ENCODE assay signal across 17 cellular contexts in genomic region chr9:69554945-69555344, GRCh38.
DNase-seq lines count a peak whose midpoint lies in the region; ATAC-seq and TF ChIP-seq lines count a peak whose summit lies in the region.
"Had no signal": no experiment of that assay in that cellular context is flagged by ENCODE, and none has a peak within 500 bp of the region (broad histone marks: within the 10 kb centered on the region; RNA-seq: fewer than 3 reads in every experiment).

No MANE protein-coding gene starts in this region.

- in situ Hi-C loops in mammary epithelial cell (cut with MboI; ENCODE audit: low sequenced_read_pairs in 2 of 2) = no loop called here

- no TSS peak for BruUV-seq in mammary epithelial cell (replicated peaks; lab: Mats Ljungman, UMichigan)

- H3K27ac ChIP-seq in mammary epithelial cell (ENCODE audit: insufficient read depth, low read depth, low read length) (no peak overlapping the region), substantia nigra (ENCODE audit: low read depth, low read length, poor library complexity, severe bottlenecking) (no peak overlapping the region)

- intact Hi-C loops in mammary epithelial cell (cut with micrococcal nuclease) = no loop called here

- ATAC-seq in stimulated activated naive CD8-positive, alpha-beta T cell treated with anti-CD3 and anti-CD28 coated beads, Interleukin-15, Interleukin-2, amounts not matched to agents 100 U/mL and 50 U/mL, for 24 hours = no peak
- no peak for ATAC-seq in HG02763 (IDR thresholded peaks at IDR 0.05; ENCODE audit: unreplicated experiment)
- ATAC-seq: activated naive CD8-positive, alpha-beta T cell treated with anti-CD3 and anti-CD28 coated beads, Interleukin-2, amount 50 U/mL, for 24 hours had no signal

- no peaks in the 10 kb centered on the region for H3K4me1 ChIP-seq in mammary epithelial cell (ENCODE audit: insufficient read depth, low read length)

- CTCF ChIA-PET in AG04449 (lab: Yijun Ruan, JAX) = interaction anchor here (0.9 to 1.6 kb wide), 5 partner anchors 9 to 132 kb away, joined by 3 to 7 read pairs (median 5); no protein-coding TSS in a partner anchor
- CTCF ChIA-PET in mammary epithelial cell (lab: Charles Lee; ENCODE audit: low non-redundant PET) = no interaction called here

- H3K9ac ChIP-seq in mammary epithelial cell (ENCODE audit: insufficient read depth, low read length) = no peak overlapping the region

- WGBS in mammary epithelial cell (ENCODE audit: low coverage, missing lambda C conversion rate) = 83% methylated on average over 6 of the region's 6 CpGs

- TF ChIP-seq CTCF in AG04449 (IDR thresholded peaks at IDR 0.05; ENCODE audit: insufficient read depth, low read length, missing control alignments) (no peak), mammary epithelial cell (conservative IDR thresholded peaks at IDR 0.05 in 1 of 2, IDR thresholded peaks at IDR 0.05 in 1 of 2; ENCODE audit: extremely low read depth in 1 of 2, insufficient read depth in 1 of 2, low read depth in 1 of 2, low read length in 2 of 2) (no peak)

- no peaks in the 10 kb centered on the region for H3K36me3 ChIP-seq in mammary epithelial cell (ENCODE audit: insufficient read depth, low read length)

- DNase-seq in AG04449 (ENCODE audit: low read depth, low spot score) (peak; percentile 84), HCEC 1CT (peak; percentile 71), mammary epithelial cell (peak; percentile 14), kidney tubule cell (ENCODE audit: low spot score) (peak; percentile 89), NCI-H345 (lab: John Stamatoyannopoulos, UW) (no peak), substantia nigra (lab: John Stamatoyannopoulos, UW) (no peak)
- no peak for DNase-seq in stimulated activated naive CD8-positive, alpha-beta T cell treated with anti-CD3 and anti-CD28 coated beads, Interleukin-15, Interleukin-2, amounts not matched to agents 100 U/mL and 50 U/mL, for 24 hours
- DNase-seq: activated CD4-positive, CD25-positive, alpha-beta regulatory T cell; activated naive CD8-positive, alpha-beta T cell treated with anti-CD3 and anti-CD28 coated beads, Interleukin-2, amount 50 U/mL, for 24 hours; C1 segment of cervical spinal cord; effector CD4-positive, alpha-beta T cell; GDM1; NCI-H1694; stimulated activated CD4-positive, alpha-beta T cell treated with anti-CD3 and anti-CD28 coated beads, Interleukin-4, amount 100 ng/mL, for 4 hours; stimulated activated naive CD4-positive, alpha-beta T cell treated with Interleukin-2 at 50 U/mL for 16 hours; SW 1271 had no signal

- no peak overlapping the region for H3K4me2 ChIP-seq in mammary epithelial cell (ENCODE audit: insufficient read depth, low read depth, low read length)

- no peak overlapping the region for H2AFZ ChIP-seq in mammary epithelial cell (ENCODE audit: low read depth, low read length)

- H3K79me2 ChIP-seq in mammary epithelial cell (ENCODE audit: insufficient read depth, low read length) = no peaks in the 10 kb centered on the region

- POLR2A ChIA-PET in AG04449 (lab: Yijun Ruan, JAX) = interaction anchor here (1.0 kb wide), 1 partner anchor 15 kb away, joined by 3 read pairs; no protein-coding TSS in a partner anchor

- H4K20me1 ChIP-seq in mammary epithelial cell (ENCODE audit: insufficient read depth, low read length) = no peaks in the 10 kb centered on the region

- dilution Hi-C loops in mammary epithelial cell (cut with HindIII; ENCODE audit: low sequenced_read_pairs) = no loop called here

- no peaks in the 10 kb centered on the region for H3K9me3 ChIP-seq in mammary epithelial cell (replicated peaks; ENCODE audit: insufficient read depth, low read length)

- H3K27me3 ChIP-seq in mammary epithelial cell (ENCODE audit: insufficient read depth, low read length) = peaks cover 4% of the 10 kb centered on the region

- H3K4me3 ChIP-seq in AG04449 (ENCODE audit: low read depth, low read length) (no peak overlapping the region), mammary epithelial cell (replicated peaks in 1 of 3; ENCODE audit: insufficient read depth in 1 of 3, low read depth in 2 of 3, low read length in 3 of 3) (no peak overlapping the region)

Comparison
In these comparisons a context has a peak if more than half of its experiments do, and no peak if none do; other contexts are left out.
1. DNase-seq: peak in AG04449 (single experiment), HCEC 1CT (single experiment), mammary epithelial cell (single experiment) and kidney tubule cell (single experiment); none in NCI-H345 (single experiment), substantia nigra (0 of 49) and stimulated activated naive CD8-positive, alpha-beta T cell treated with anti-CD3 and anti-CD28 coated beads, Interleukin-15, Interleukin-2, amounts not matched to agents 100 U/mL and 50 U/mL, for 24 hours (single experiment).